In genomic region chr14:26598672-26599131, GRCh38 we compare ENCODE assay signal across 10 cellular contexts. TPM values are rescaled to one million over a fixed set of nuclear protein-coding genes. Genes with fewer than 3 reads are reported as not detected.
DNase-seq lines count a peak whose midpoint lies in the region; ATAC-seq and TF ChIP-seq lines count a peak whose summit lies in the region.
"Had no signal": no experiment of that assay in that cellular context is flagged by ENCODE, and none has a peak within 500 bp of the region (broad histone marks: within the 10 kb centered on the region; RNA-seq: fewer than 3 reads in every experiment).

No MANE protein-coding gene starts in this region.

- no peak for TF ChIP-seq CTCF in cardiac muscle cell (IDR thresholded peaks at IDR 0.05; ENCODE audit: low read depth, low read length)
- TF ChIP-seq CTCF in chondrocyte (IDR thresholded peaks at IDR 0.05) = no peak
- no peak for TF ChIP-seq CTCF in uterus (IDR thresholded peaks at IDR 0.05)
- TF ChIP-seq CTCF in GM10248 (IDR thresholded peaks at IDR 0.05; ENCODE audit: control extremely low read depth, extremely low read depth, low read depth, missing control alignments) = no peak

- no peak for ATAC-seq in left ventricle myocardium superior
- no peak for ATAC-seq in GM21737 (IDR thresholded peaks at IDR 0.05; ENCODE audit: unreplicated experiment)

- CTCF ChIA-PET in GM10248 (lab: Yijun Ruan, JAX) = no interaction called here

- DNase-seq in cardiac muscle cell (ENCODE audit: low read depth in 1 of 2, low spot score in 1 of 2) = no peak
- no peak for DNase-seq in left ventricle myocardium superior
- no peak for DNase-seq in chondrocyte (ENCODE audit: low spot score)
- DNase-seq in uterus = peak in 1 of 2 donors; percentile 12
- no peak for DNase-seq in GM10248 (ENCODE audit: extremely low spot score)
- DNase-seq in stimulated activated CD4-positive, alpha-beta T cell treated with anti-CD3 and anti-CD28 coated beads, Interleukin-4, amount 100 ng/mL, for 24 hours = no peak
- DNase-seq: activated CD4-positive, alpha-beta T cell treated with anti-CD3 and anti-CD28 coated beads for 1 hour had no signal

- no peaks in the 10 kb centered on the region for H3K36me3 Mint-ChIP-seq in chondrocyte (ENCODE audit: low read depth)

- peaks cover 3% of the 10 kb centered on the region for H3K27me3 ChIP-seq in cardiac muscle cell
- H3K27me3 ChIP-seq in uterus = no peaks in the 10 kb centered on the region

- no peaks in the 10 kb centered on the region for H3K9me3 ChIP-seq in cardiac muscle cell (ENCODE audit: low read depth)
- H3K9me3 ChIP-seq in mesodermal cell (ENCODE audit: control insufficient read depth, low read length) = no peaks in the 10 kb centered on the region
- no peaks in the 10 kb centered on the region for H3K9me3 ChIP-seq in uterus
- H3K9me3 ChIP-seq: neutrophil had no signal

- H3K4me3 ChIP-seq in cardiac muscle cell (peak overlapping the region; percentile 97), mesodermal cell (ENCODE audit: extremely low read depth, insufficient read depth, low read length, poor library complexity, severe bottlenecking) (peak overlapping the region; percentile 80), uterus (peak overlapping the region; percentile 83 to 88)

- H3K36me3 ChIP-seq in cardiac muscle cell (no peaks in the 10 kb centered on the region), mesodermal cell (ENCODE audit: control insufficient read depth, insufficient read depth, low read length) (no peaks in the 10 kb centered on the region), uterus (no peaks in the 10 kb centered on the region)
- H3K36me3 ChIP-seq: neutrophil had no signal

- peaks cover 24% of the 10 kb centered on the region for H3K27me3 Mint-ChIP-seq in chondrocyte (ENCODE audit: low read depth)

- H3K4me1 ChIP-seq in cardiac muscle cell (ENCODE audit: low read depth) (peaks cover 9% of the 10 kb centered on the region), mesodermal cell (ENCODE audit: control insufficient read depth, insufficient read depth, low read length, poor library complexity, severe bottlenecking) (no peaks in the 10 kb centered on the region), uterus (no peaks in the 10 kb centered on the region)

- peaks cover 22% of the 10 kb centered on the region for H3K4me1 Mint-ChIP-seq in chondrocyte (ENCODE audit: low read depth)

- 12 to 15% methylated on average over 13 to 15 of the region's 18 CpGs for WGBS in mesodermal cell (ENCODE audit: insufficient coverage in 2 of 2), 2 experiments

- intact Hi-C loops in left ventricle myocardium superior (cut with micrococcal nuclease) = no loop called here
- intact Hi-C loops in uterus (cut with DNase I; ENCODE audit: low total_unique reads) = no loop called here

- H3K27ac ChIP-seq in cardiac muscle cell (no peak overlapping the region), mesodermal cell (ENCODE audit: low read depth, low read length, severe bottlenecking) (no peak overlapping the region), uterus (peak overlapping the region; percentile 96 to 98)
- H3K27ac ChIP-seq: neutrophil had no signal

- no peaks in the 10 kb centered on the region for H3K9me3 Mint-ChIP-seq in chondrocyte (ENCODE audit: low read depth)

- POLR2A ChIA-PET in GM10248 (lab: Yijun Ruan, JAX) = no interaction called here

- no peak for TF ChIP-seq POLR2A in uterus (IDR thresholded peaks at IDR 0.05)

- H3K4me3 Mint-ChIP-seq in chondrocyte (ENCODE audit: unreplicated experiment) = peak overlapping the region; percentile 80

- H3K27ac Mint-ChIP-seq in chondrocyte (ENCODE audit: unreplicated experiment) = peak overlapping the region; percentile 53

RNA-seq across cellular contexts. Expression of gene NOVA1, which starts 0.9 kb away (rescaled TPM):
- total RNA-seq in cardiac muscle cell (8.1 and 11.1 TPM in 2 replicates), left ventricle myocardium superior (1.9 TPM), chondrocyte (0.97 to 5.4 TPM (median 1.1 TPM) in 3 replicates), uterus (10 to 100 TPM; 13.1 to 43.1 (median 20.4) TPM)
- polyA plus RNA-seq in cardiac muscle cell = 11.1 and 11.9 TPM in 2 replicates
- polyA plus RNA-seq in mesodermal cell (2013, experiment 1 of 2) = 12.9 TPM
- polyA plus RNA-seq in mesodermal cell (2013, experiment 2 of 2) = 11.6 TPM

Comparison
In these comparisons a context has a peak if more than half of its experiments do, and no peak if none do; other contexts are left out.
1. H3K27ac ChIP-seq: peak in uterus (2 of 2); none in cardiac muscle cell (single experiment) and mesodermal cell (single experiment).
2. Peak in every context shown above with its lines, with median percentiles within 50 percentile points of each other: H3K4me3 ChIP-seq.